ENCODE assay signal across 17 cellular contexts in the genomic region with DNA sequence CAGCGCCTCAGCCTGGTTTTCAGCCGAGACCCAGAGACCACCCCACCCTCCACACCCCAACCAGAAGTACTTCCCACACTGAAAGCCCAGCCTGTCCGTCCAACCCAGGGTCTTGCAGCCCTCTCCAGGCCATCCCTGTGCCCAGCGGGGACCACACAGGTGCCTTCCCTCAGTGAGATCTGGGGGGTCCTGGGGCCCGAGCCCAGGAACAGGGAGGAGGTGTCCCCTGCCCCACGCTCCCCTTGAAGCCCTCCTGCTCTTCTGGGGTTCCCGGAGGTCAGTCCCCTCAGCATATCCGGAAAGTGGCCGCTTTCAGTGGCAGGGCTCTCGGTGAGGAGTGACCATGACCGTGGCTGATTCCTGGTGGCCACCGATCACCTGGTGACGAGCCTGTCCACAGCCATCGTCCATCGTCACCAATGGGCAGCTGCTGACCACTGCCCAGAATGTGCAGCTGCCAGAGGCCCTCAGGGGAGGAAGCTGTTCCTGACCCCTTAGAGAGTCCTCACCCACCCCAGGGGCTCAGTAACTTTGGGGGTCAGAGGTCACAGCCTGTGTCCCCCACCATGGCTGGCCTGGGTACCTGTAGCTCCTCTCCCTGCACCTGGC. TPM values are rescaled to one million over a fixed set of nuclear protein-coding genes. Genes with fewer than 3 reads are reported as not detected.
DNase-seq lines count a peak whose midpoint lies in the region; TF ChIP-seq lines count a peak whose summit lies in the region.
"Had no signal": no experiment of that assay in that cellular context is flagged by ENCODE, and none has a peak within 500 bp of the region (broad histone marks: within the 10 kb centered on the region; RNA-seq: fewer than 3 reads in every experiment).

No MANE protein-coding gene starts in this region.

- H3K4ac ChIP-seq in H9 (ENCODE audit: low read depth, low read length) (no peak overlapping the region), neuronal stem cell (ENCODE audit: low read length) (no peak overlapping the region)

- H3K79me2 ChIP-seq in H9 (ENCODE audit: insufficient read depth, low read length) = no peaks in the 10 kb centered on the region

- H4K20me1 ChIP-seq in H9 (ENCODE audit: control insufficient read depth, insufficient read depth, insufficient read length) = no peaks in the 10 kb centered on the region

- no peak overlapping the region for H3K18ac ChIP-seq in H9 (ENCODE audit: insufficient read length, low read depth, low read length)
- no peak overlapping the region for H3K18ac ChIP-seq in neuronal stem cell (ENCODE audit: low read length)

- no peak overlapping the region for H4K91ac ChIP-seq in H9 (ENCODE audit: insufficient read length, low read depth, low read length)
- peak overlapping the region; percentile 30 for H4K91ac ChIP-seq in neuronal stem cell (ENCODE audit: low read depth, low read length, poor library complexity)

- H3K4me3 ChIP-seq in esophagus muscularis mucosa (no peak overlapping the region), neuronal stem cell (ENCODE audit: low read length in 2 of 2) (no peak overlapping the region), MG63 (no peak overlapping the region)
- H3K4me3 ChIP-seq: HAP-1 had no signal

- H3K4me1 Mint-ChIP-seq in H9 = peaks cover 0 to 4% of the 10 kb centered on the region in 2 experiments; a peak in 2 of 4 replicates

- H4K5ac ChIP-seq in H9 (ENCODE audit: insufficient read length, low read depth, low read length) = no peak overlapping the region

- H3K9me3 Mint-ChIP-seq in H9 = peaks cover 1% of the 10 kb centered on the region in 2 experiments; a peak in 3 of 5 replicates

- no peak overlapping the region for H3K56ac ChIP-seq in H9 (ENCODE audit: insufficient read length, low read depth, low read length)

- H4K8ac ChIP-seq in H9 (replicated peaks; ENCODE audit: insufficient read length, low read depth, low read length) (no peak overlapping the region), neuronal stem cell (ENCODE audit: low read depth, low read length) (no peak overlapping the region)

- H2AK5ac ChIP-seq in H9 (ENCODE audit: insufficient read length, low read length) = no peak overlapping the region
- no peak overlapping the region for H2AK5ac ChIP-seq in neuronal stem cell (ENCODE audit: low read depth, low read length)

- no peak for TF ChIP-seq CTCF in H9 (conservative IDR thresholded peaks at IDR 0.05)
- no peak for TF ChIP-seq CTCF in esophagus muscularis mucosa (IDR thresholded peaks at IDR 0.05)

- H2BK120ac ChIP-seq in H9 (ENCODE audit: low read depth, low read length, poor library complexity, severe bottlenecking) = no peak overlapping the region
- H2BK120ac ChIP-seq in neuronal stem cell (ENCODE audit: low read depth, low read length) = no peak overlapping the region

- no peaks in the 10 kb centered on the region for H3K27me3 Mint-ChIP-seq in H9 (ENCODE audit: low read depth)

- no peak overlapping the region for H2BK12ac ChIP-seq in H9 (ENCODE audit: insufficient read length, low read depth, low read length)
- peak overlapping the region; percentile 22 for H2BK12ac ChIP-seq in neuronal stem cell (ENCODE audit: low read length)

- no peak overlapping the region for H3T11ph ChIP-seq in H9 (ENCODE audit: low read length)

- H3K4me3 Mint-ChIP-seq in H9 = no peak overlapping the region; a peak in 1 of 5 replicates

- H3K9me3 ChIP-seq in H9 (ENCODE audit: control insufficient read depth, low read depth, low read length) (no peaks in the 10 kb centered on the region), esophagus muscularis mucosa (peaks cover 0 to 4% (median 1%) of the 10 kb centered on the region in 4 donors), neuronal stem cell (replicated peaks in 1 of 2; ENCODE audit: control insufficient read depth in 2 of 2, insufficient read depth in 1 of 2, low read depth in 1 of 2, low read length in 2 of 2) (peaks cover 0 to 2% of the 10 kb centered on the region in 2 donors), MG63 (no peaks in the 10 kb centered on the region)
- H3K9me3 ChIP-seq: HAP-1 had no signal

- no peaks in the 10 kb centered on the region for H3K79me1 ChIP-seq in H9 (ENCODE audit: insufficient read depth, low read depth, low read length, poor library complexity, severe bottlenecking)
- H3K79me1 ChIP-seq in neuronal stem cell (ENCODE audit: low read depth, low read length) = peaks cover 36% of the 10 kb centered on the region

- no peak for TF ChIP-seq EP300 in esophagus muscularis mucosa (IDR thresholded peaks at IDR 0.05)

- TF ChIP-seq POLR2A in esophagus muscularis mucosa (IDR thresholded peaks at IDR 0.05; ENCODE audit: low read depth) = no peak

- H3K27me3 ChIP-seq in H9 (ENCODE audit: insufficient read depth, low read length) (no peaks in the 10 kb centered on the region), esophagus muscularis mucosa (no peaks in the 10 kb centered on the region), neuronal stem cell (ENCODE audit: control insufficient read depth in 3 of 3, insufficient read depth in 3 of 3, low read depth in 1 of 3, low read length in 3 of 3) (no peaks in the 10 kb centered on the region), MG63 (no peaks in the 10 kb centered on the region)

- peaks cover 7% of the 10 kb centered on the region for H3K23me2 ChIP-seq in H9 (ENCODE audit: insufficient read length, low read depth, low read length, poor library complexity, severe bottlenecking)

- H3K9ac ChIP-seq in H9 (ENCODE audit: extremely low read depth, insufficient read length, low read length) (no peak overlapping the region), neuronal stem cell (ENCODE audit: low read depth, low read length, poor library complexity) (peak overlapping the region; percentile 30)

- no peak overlapping the region for H2AFZ ChIP-seq in H9 (ENCODE audit: low read length)
- H2AFZ ChIP-seq in neuronal stem cell (ENCODE audit: low read length) = no peak overlapping the region

- no CpG with 5 or more reads among the region's 15 CpGs for WGBS in H9 (ENCODE audit: extremely low coverage, insufficient read length, low lambda C conversion rate)
- 85% methylated on average over 14 of the region's 15 CpGs for WGBS in esophagus muscularis mucosa
- WGBS in neuronal stem cell (ENCODE audit: extremely low coverage in 2 of 2, insufficient read length in 2 of 2, insufficient replicate concordance in 1 of 2), 2 donors = no CpG with 5 or more reads among the region's 15 CpGs

- no peak overlapping the region for H2BK20ac ChIP-seq in H9 (ENCODE audit: low read depth, low read length, poor library complexity, severe bottlenecking)

- H3K27ac Mint-ChIP-seq in H9 = peak overlapping the region; percentile 84 to 93 (median 85); a peak in 5 of 7 replicates

- peaks cover 0 to 49% (median 24%) of the 10 kb centered on the region in 4 donors for H3K36me3 ChIP-seq in esophagus muscularis mucosa
- H3K36me3 ChIP-seq in neuronal stem cell (replicated peaks in 1 of 2; ENCODE audit: control insufficient read depth in 2 of 2, insufficient read depth in 2 of 2, low read length in 2 of 2) = peaks cover 16 to 20% of the 10 kb centered on the region in 2 donors
- H3K36me3 ChIP-seq in MG63 = peaks cover 19% of the 10 kb centered on the region

- peaks cover 2 to 20% (median 13%) of the 10 kb centered on the region in 3 experiments for H3K36me3 Mint-ChIP-seq in H9 (ENCODE audit: insufficient read depth in 1 of 3, low read depth in 3 of 3)

- H3K27ac ChIP-seq in H9 (ENCODE audit: insufficient read length, low read depth, low read length) (no peak overlapping the region), esophagus muscularis mucosa (replicated peaks in 1 of 4) (peak overlapping the region in 3 of 4 donors; percentile 47 to 70 (median 54)), neuronal stem cell (replicated peaks; ENCODE audit: low read length) (no peak overlapping the region)
- H3K27ac ChIP-seq: C4-2B, HL-60 had no signal

- H3K4me2 ChIP-seq in H9 (ENCODE audit: insufficient read depth, insufficient read length, low read length) = no peak overlapping the region
- no peak overlapping the region for H3K4me2 ChIP-seq in neuronal stem cell (ENCODE audit: insufficient read depth, low read length, poor library complexity, severe bottlenecking)

- H2BK5ac ChIP-seq in H9 (ENCODE audit: insufficient read length, low read length) = no peak overlapping the region
- H2BK5ac ChIP-seq in neuronal stem cell (ENCODE audit: low read length) = peak overlapping the region; percentile 24

- H2BK15ac ChIP-seq in H9 (ENCODE audit: low read depth, low read length) = no peak overlapping the region
- no peak overlapping the region for H2BK15ac ChIP-seq in neuronal stem cell (ENCODE audit: low read length)

- no peak overlapping the region for H3K14ac ChIP-seq in H9 (ENCODE audit: insufficient read depth, low read length)
- H3K14ac ChIP-seq in neuronal stem cell (ENCODE audit: low read length) = no peak overlapping the region

- intact Hi-C loops in esophagus muscularis mucosa (cut with DNase I) = no loop called here

- H3K4me1 ChIP-seq in H9 (ENCODE audit: insufficient read depth, low read length) (no peaks in the 10 kb centered on the region), esophagus muscularis mucosa (peaks cover 17 to 55% (median 54%) of the 10 kb centered on the region in 4 donors), neuronal stem cell (ENCODE audit: control insufficient read depth in 2 of 2, insufficient read depth in 1 of 2, low read depth in 1 of 2, low read length in 2 of 2) (peaks cover 0 to 12% of the 10 kb centered on the region in 2 donors)
- H3K4me1 ChIP-seq: HAP-1 had no signal

- H3K23ac ChIP-seq in H9 (ENCODE audit: insufficient read length, low read depth, low read length) (no peak overlapping the region), neuronal stem cell (ENCODE audit: low read depth, low read length, poor library complexity) (peak overlapping the region; percentile 92)

- DNase-seq in AG08395 (ENCODE audit: low spot score) (peak; percentile 1), H9 (no peak), esophagus muscularis mucosa (ENCODE audit: extremely low spot score) (no peak), neuronal stem cell (ENCODE audit: low spot score) (no peak), NCI-H1436 treated with DMSO at 0.1 percent for 48 hours (lab: John Stamatoyannopoulos, UW) (no peak), MG63 (no peak), A172 (ENCODE audit: low spot score) (no peak)
- DNase-seq: COR-L47, KBM-7, NCI-H1436, NCI-H2029 treated with DMSO at 0.1 percent for 48 hours, NCI-H774, RPMI8226, SIG-M5 had no signal

RNA-seq across cellular contexts. Expression of a gene that starts 3.4 kb away (rescaled TPM):
- total RNA-seq in H9 (2021) = 7.7 and 8.7 TPM in 2 replicates
- 10 to 100 TPM in 2 of 4 donors, 1 to 10 TPM in 2; 8.7 to 22.1 (median 13.9) TPM for total RNA-seq in esophagus muscularis mucosa
- 8.8 TPM for polyA plus RNA-seq in neuronal stem cell (2013, experiment 1 of 2)
- 8.6 TPM for polyA plus RNA-seq in neuronal stem cell (2013, experiment 2 of 2)
- not detected in 2 replicates for total RNA-seq in MG63 (2014; rRNA removed; shearing (Covaris generic); ENCODE audit: low replicate concordance)
- total RNA-seq in A172 (2014; rRNA removed; shearing (Covaris generic)) = not detected in 2 replicates

RNA-seq across cellular contexts. Expression of a gene that starts 25.1 kb away (rescaled TPM):
- total RNA-seq in H9 (2021) = 55.8 and 59.4 TPM in 2 replicates
- total RNA-seq in esophagus muscularis mucosa = 10 to 100 TPM; 18.3 to 29.3 (median 25.2) TPM
- polyA plus RNA-seq in neuronal stem cell (2013, experiment 1 of 2) = 20.2 TPM
- 19.1 TPM for polyA plus RNA-seq in neuronal stem cell (2013, experiment 2 of 2)
- total RNA-seq in MG63 (2014; rRNA removed; shearing (Covaris generic); ENCODE audit: low replicate concordance) = 66.9 and 74.6 TPM in 2 replicates
- total RNA-seq in A172 (2014; rRNA removed; shearing (Covaris generic)) = 16.4 and 19.2 TPM in 2 replicates

RNA-seq across cellular contexts. Expression of a gene that starts 37.6 kb away (rescaled TPM):
- 179 and 186 TPM in 2 replicates for total RNA-seq in H9 (2021)
- 100 to 1,000 TPM in 2 of 4 donors, 10 to 100 TPM in 2; 78.7 to 134 (median 112) TPM for total RNA-seq in esophagus muscularis mucosa
- polyA plus RNA-seq in neuronal stem cell (2013, experiment 1 of 2) = 147 TPM
- 144 TPM for polyA plus RNA-seq in neuronal stem cell (2013, experiment 2 of 2)
- 168 and 203 TPM in 2 replicates for total RNA-seq in MG63 (2014; rRNA removed; shearing (Covaris generic); ENCODE audit: low replicate concordance)
- 49.7 and 56.2 TPM in 2 replicates for total RNA-seq in A172 (2014; rRNA removed; shearing (Covaris generic))

Comparison
In these comparisons a context has a peak if more than half of its experiments do, and no peak if none do; other contexts are left out.
1. H3K27ac ChIP-seq: peak in esophagus muscularis mucosa (3 of 4); none in H9 (single experiment) and neuronal stem cell (single experiment).